In genomic region chr7:63925626-63926460, GRCh38 we compare ENCODE assay signal across 8 cellular contexts.
DNase-seq lines count a peak whose midpoint lies in the region; ATAC-seq, FAIRE-seq and TF ChIP-seq lines count a peak whose summit lies in the region.

No MANE protein-coding gene starts in this region.

- peak overlapping the region; percentile 65 to 95 (median 91) for H3K27ac ChIP-seq in body of pancreas
- H3K27ac ChIP-seq in Karpas-422 (ENCODE audit: low read length): no peak overlapping the region

- TF ChIP-seq CTCF in AG09309 (IDR thresholded peaks at IDR 0.05; ENCODE audit: control insufficient read depth, insufficient read depth, low read depth, low read length, missing control alignments) (no peak), body of pancreas (IDR thresholded peaks at IDR 0.05) (no peak)

- peak; percentile 10 for DNase-seq in AG09309 (ENCODE audit: low read depth)
- peak; percentile 84 to 96 (median 95) for DNase-seq in body of pancreas
- DNase-seq in lung microvascular endothelial cell (ENCODE audit: low read depth in 2 of 2): peak; percentile 12 to 39
- peak; percentile 81 to 86 for DNase-seq in stimulated activated CD8-positive, alpha-beta memory T cell treated with anti-CD3 and anti-CD28 coated beads, Interleukin-15, amount 100 ng/mL, for 48 hours (ENCODE audit: low read depth in 2 of 2)
- DNase-seq in Karpas-422: no peak

- WGBS in body of pancreas, 2 donors: 4 to 5% methylated on average over 27 to 47 of the region's 47 CpGs

- peak overlapping the region; percentile 22 for H3K4me3 ChIP-seq in AG09309 (ENCODE audit: control insufficient read depth, low read depth, low read length)
- peak overlapping the region; percentile 40 to 72 for H3K4me3 ChIP-seq in body of pancreas
- H3K4me3 ChIP-seq in Karpas-422 (ENCODE audit: low read length): no peak overlapping the region

- H3K36me3 ChIP-seq in body of pancreas (replicated peaks in 1 of 2; ENCODE audit: insufficient read depth in 1 of 2, low read depth in 2 of 2) (no peaks in the 10 kb centered on the region), Karpas-422 (ENCODE audit: insufficient read depth, low read length) (no peaks in the 10 kb centered on the region)

- H3K4me1 ChIP-seq in body of pancreas: peaks cover 8% of the 10 kb centered on the region
- no peaks in the 10 kb centered on the region for H3K4me1 ChIP-seq in Karpas-422 (ENCODE audit: low read length)

- peak in 2 of 3 donors; percentile 57 to 58 for TF ChIP-seq POLR2A in body of pancreas (IDR thresholded peaks at IDR 0.05)

- ATAC-seq in HG03439 (IDR thresholded peaks at IDR 0.05; ENCODE audit: unreplicated experiment) (peak; percentile 46), body of pancreas (peak; percentile 96), HG03460 (IDR thresholded peaks at IDR 0.05; ENCODE audit: unreplicated experiment) (no peak)

- no peaks in the 10 kb centered on the region for H4K20me1 ChIP-seq in Karpas-422 (ENCODE audit: insufficient read depth, low read depth, low read length)

- H3K9ac ChIP-seq in Karpas-422 (ENCODE audit: low read length): no peak overlapping the region

- no peaks in the 10 kb centered on the region for H3K79me2 ChIP-seq in Karpas-422 (ENCODE audit: low read length)

- no peak overlapping the region for H3K4me2 ChIP-seq in Karpas-422 (ENCODE audit: low read depth, low read length, poor library complexity, severe bottlenecking)

- no peaks in the 10 kb centered on the region for H3K27me3 ChIP-seq in body of pancreas
- H3K27me3 ChIP-seq in Karpas-422 (ENCODE audit: low read length): no peaks in the 10 kb centered on the region

- peak; percentile 91 for FAIRE-seq in TTC549 (lab: Jason Lieb, UNC)

- intact Hi-C loops in body of pancreas (cut with DNase I): no loop called here

- H3K9me3 ChIP-seq in body of pancreas: no peaks in the 10 kb centered on the region
- H3K9me3 ChIP-seq in Karpas-422 (ENCODE audit: low read length): peaks cover 20% of the 10 kb centered on the region

- no peak overlapping the region for H2AFZ ChIP-seq in Karpas-422 (ENCODE audit: low read length)

- no peaks in the 10 kb centered on the region for H3K9me2 ChIP-seq in Karpas-422 (replicated peaks; ENCODE audit: insufficient read depth, low read length)
